ENCODE assay signal across 8 cellular contexts in the genomic region with DNA sequence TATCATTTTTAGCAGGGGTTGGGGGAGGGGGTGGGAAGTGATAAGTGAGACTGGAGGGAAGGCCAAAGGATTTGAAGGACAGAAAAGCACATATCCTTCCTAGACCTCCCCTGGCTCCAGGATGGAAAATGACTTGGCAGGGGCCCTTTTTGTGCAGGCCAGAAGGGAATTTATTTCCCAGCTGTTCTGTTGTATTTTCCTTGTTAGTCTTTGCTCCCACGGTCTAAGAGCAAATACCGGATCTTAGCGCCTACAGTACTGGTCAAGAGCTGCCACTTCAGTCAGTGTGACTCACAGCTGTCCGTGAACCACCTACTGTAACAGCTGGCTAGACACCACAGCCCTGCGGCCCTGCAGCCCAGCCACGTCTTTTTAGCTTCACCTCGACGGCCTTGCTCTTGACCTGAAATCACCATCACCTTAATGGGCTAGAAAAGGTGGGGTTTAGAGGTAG. TPM values are rescaled to one million over a fixed set of nuclear protein-coding genes. Genes with fewer than 3 reads are reported as not detected.
A peak's percentile ranks its signal among the peaks of the same experiment; 100 is the strongest.
DNase-seq lines count a peak whose midpoint lies in the region; ATAC-seq and TF ChIP-seq lines count a peak whose summit lies in the region.

No MANE protein-coding gene starts in this region.

- peak; percentile 85 for DNase-seq in AG20443 (ENCODE audit: low spot score)
- peak; percentile 40 for DNase-seq in NCI-H2227 (lab: John Stamatoyannopoulos, UW; ENCODE audit: unreplicated experiment)
- peak; percentile 82 for DNase-seq in epithelial cell of esophagus (ENCODE audit: low read depth)
- no peak for DNase-seq in stimulated activated CD4-positive, alpha-beta T cell treated with anti-CD3 and anti-CD28 coated beads, Interleukin-1b, Interleukin-23, amount 100 ng/mL, for 48 hours
- DNase-seq in activated CD8-positive, alpha-beta T cell treated with anti-CD3 and anti-CD28 coated beads for 36 hours: no peak
- DNase-seq in epidermal melanocyte (ENCODE audit: insufficient read length, low spot score): no peak

- no peaks in the 10 kb centered on the region for H3K4me1 Mint-ChIP-seq in activated CD8-positive, alpha-beta T cell treated with anti-CD3 and anti-CD28 coated beads for 36 hours (ENCODE audit: low read depth)

- intact Hi-C loops in activated CD8-positive, alpha-beta T cell treated with anti-CD3 and anti-CD28 coated beads for 36 hours (cut with micrococcal nuclease): no loop called here

- POLR2A ChIA-PET in activated CD8-positive, alpha-beta T cell treated with anti-CD3 and anti-CD28 coated beads for 36 hours (lab: Charles Lee): no interaction called here

- H3K4me1 ChIP-seq in mucosa of stomach (ENCODE audit: control insufficient read depth, insufficient read depth, low read length): peaks cover 52% of the 10 kb centered on the region

- no peaks in the 10 kb centered on the region for H3K9me3 ChIP-seq in mucosa of stomach (ENCODE audit: control insufficient read depth, low read length)

- no peaks in the 10 kb centered on the region for H3K9me3 Mint-ChIP-seq in activated CD8-positive, alpha-beta T cell treated with anti-CD3 and anti-CD28 coated beads for 36 hours

- CTCF ChIA-PET in activated CD8-positive, alpha-beta T cell treated with anti-CD3 and anti-CD28 coated beads for 36 hours (lab: Charles Lee): no interaction called here

- H3K36me3 Mint-ChIP-seq in activated CD8-positive, alpha-beta T cell treated with anti-CD3 and anti-CD28 coated beads for 36 hours (ENCODE audit: low read depth): no peaks in the 10 kb centered on the region

- no peak for ATAC-seq in HG03460 (IDR thresholded peaks at IDR 0.05; ENCODE audit: unreplicated experiment)
- no peak for ATAC-seq in activated CD8-positive, alpha-beta T cell treated with anti-CD3 and anti-CD28 coated beads for 36 hours

- peaks cover 2% of the 10 kb centered on the region for H3K27me3 Mint-ChIP-seq in activated CD8-positive, alpha-beta T cell treated with anti-CD3 and anti-CD28 coated beads for 36 hours

- no peaks in the 10 kb centered on the region for H3K36me3 ChIP-seq in mucosa of stomach (ENCODE audit: control insufficient read depth, insufficient read depth, low read length)

- peak overlapping the region; percentile 7 for H3K9ac ChIP-seq in mucosa of stomach (ENCODE audit: low read length)

- H3K4me3 Mint-ChIP-seq in activated CD8-positive, alpha-beta T cell treated with anti-CD3 and anti-CD28 coated beads for 36 hours: no peak overlapping the region

- TF ChIP-seq CTCF in epithelial cell of esophagus (IDR thresholded peaks at IDR 0.05; ENCODE audit: insufficient read depth, low read depth, low read length, missing control alignments): no peak
- TF ChIP-seq CTCF in activated CD8-positive, alpha-beta T cell treated with anti-CD3 and anti-CD28 coated beads for 36 hours (IDR thresholded peaks at IDR 0.05): no peak

- no peaks in the 10 kb centered on the region for H3K27me3 ChIP-seq in mucosa of stomach (ENCODE audit: control insufficient read depth, insufficient read depth, low read length)

- H3K27ac Mint-ChIP-seq in activated CD8-positive, alpha-beta T cell treated with anti-CD3 and anti-CD28 coated beads for 36 hours: no peak overlapping the region

- H3K4me3 ChIP-seq in epithelial cell of esophagus (ENCODE audit: low read length): no peak overlapping the region
- no peak overlapping the region for H3K4me3 ChIP-seq in mucosa of stomach (ENCODE audit: low read length)

RNA-seq across cellular contexts. Expression of gene ERRFI1, which starts 51.0 kb away (rescaled TPM):
- 1 to 10 TPM; 1.6 to 2.2 TPM for total RNA-seq in activated CD8-positive, alpha-beta T cell treated with anti-CD3 and anti-CD28 coated beads for 36 hours

Comparison
In these comparisons a context has a peak if more than half of its experiments do, and no peak if none do; other contexts are left out.
1. DNase-seq: peak in AG20443 (single experiment), NCI-H2227 (single experiment) and epithelial cell of esophagus (single experiment); none in stimulated activated CD4-positive, alpha-beta T cell treated with anti-CD3 and anti-CD28 coated beads, Interleukin-1b, Interleukin-23, amount 100 ng/mL, for 48 hours (single experiment), activated CD8-positive, alpha-beta T cell treated with anti-CD3 and anti-CD28 coated beads for 36 hours (single experiment) and epidermal melanocyte (single experiment).